In genomic region chr5:146359836-146360235, GRCh38 we compare ENCODE assay signal across 38 cellular contexts. TPM values are rescaled to one million over a fixed set of nuclear protein-coding genes. Genes with fewer than 3 reads are reported as not detected.
"Had no signal": no experiment of that assay in that cellular context is flagged by ENCODE, and none has a peak within 500 bp of the region (broad histone marks: within the 10 kb centered on the region; RNA-seq: fewer than 3 reads in every experiment).

No MANE protein-coding gene starts in this region.

- ATAC-seq: activated naive CD4-positive, alpha-beta T cell treated with anti-CD3 and anti-CD28 coated beads, Interleukin-2, amount 50 U/mL, for 72 hours; activated naive CD8-positive, alpha-beta T cell treated with anti-CD3 and anti-CD28 coated beads, Interleukin-2, amount 50 U/mL, for 24 hours; activated T-cell treated with anti-CD3 and anti-CD28 coated beads, Interleukin-2, amount 50 U/mL, for 4 hours; activated T-cell treated with anti-CD3 and anti-CD28 coated beads, Interleukin-2, amount 50 U/mL, for 72 hours; activated T-helper 17 cell treated with anti-CD3 and anti-CD28 coated beads, Interleukin-2, amount 50 U/mL, for 72 hours; body of pancreas had no signal

- H3K36me3 ChIP-seq: adrenal gland, ascending aorta, brain microvascular endothelial cell, breast epithelium, cardiac muscle cell had no signal

- H3K9me3 ChIP-seq: adrenal gland, ascending aorta, body of pancreas, breast epithelium had no signal

- H3K27me3 ChIP-seq: ascending aorta, body of pancreas, brain microvascular endothelial cell, breast epithelium had no signal

- H3K4me1 ChIP-seq: adrenal gland, ascending aorta, body of pancreas, breast epithelium had no signal

- DNase-seq: activated effector memory CD4-positive, alpha-beta T cell treated with anti-CD3 and anti-CD28 coated beads, Interleukin-2, amount 50 U/mL, for 16 hours; activated effector memory CD4-positive, alpha-beta T cell treated with Interleukin-2 at 50 U/mL for 16 hours; activated gamma-delta T cell; activated gamma-delta T cell treated with Interleukin-2 at 50 U/mL for 16 hours; activated naive CD4-positive, alpha-beta T cell; activated naive CD4-positive, alpha-beta T cell treated with anti-CD3 and anti-CD28 coated beads for 36 hours; activated naive CD4-positive, alpha-beta T cell treated with anti-CD3 and anti-CD28 coated beads, Interleukin-2, amount 10 ng/mL, durations not matched to agents 7 days and 5 days; activated naive CD4-positive, alpha-beta T cell treated with anti-CD3 and anti-CD28 coated beads, Interleukin-2, amount 50 U/mL, for 16 hours; activated naive CD4-positive, alpha-beta T cell treated with Interleukin-2 at 50 U/mL for 16 hours; activated naive CD8-positive, alpha-beta T cell treated with anti-CD3 and anti-CD28 coated beads for 36 hours; activated naive CD8-positive, alpha-beta T cell treated with anti-CD3 and anti-CD28 coated beads, Interleukin-2, amount 10 ng/mL, durations not matched to agents 7 days and 5 days; activated naive CD8-positive, alpha-beta T cell treated with anti-CD3 and anti-CD28 coated beads, Interleukin-2, amount 50 U/mL, for 24 hours; activated T-cell treated with anti-CD3 and anti-CD28 coated beads for 4 hours; activated T-cell treated with anti-CD3 and anti-CD28 coated beads, Interleukin-2, amount 50 U/mL, for 1 hour; activated T-cell treated with anti-CD3 and anti-CD28 coated beads, Interleukin-2, amount 50 U/mL, for 24 hours; activated T-cell treated with anti-CD3 and anti-CD28 coated beads, Interleukin-2, amount 50 U/mL, for 4 hours; activated T-cell treated with anti-CD3 and anti-CD28 coated beads, Interleukin-2, amount 50 U/mL, for 48 hours; activated T-cell treated with anti-CD3 and anti-CD28 coated beads, Interleukin-2, amount 50 U/mL, for 72 hours; adrenal gland; amniotic stem cell; amygdala; anterior cingulate cortex; aorta; body of pancreas; brain microvascular endothelial cell; caudate nucleus; central memory CD4-positive, alpha-beta T cell; cerebellar nuclear complex had no signal

- H3K27ac ChIP-seq: adrenal gland, ascending aorta, body of pancreas, brain microvascular endothelial cell, breast epithelium, cardiac muscle cell had no signal

- H3K4me3 ChIP-seq: adrenal gland, ascending aorta, body of pancreas, breast epithelium, cardiac muscle cell had no signal

RNA-seq across cellular contexts. Expression of gene POU4F3, which starts 21.2 kb away (rescaled TPM):
- total RNA-seq: activated naive CD4-positive, alpha-beta T cell treated with anti-CD3 and anti-CD28 coated beads for 36 hours; activated naive CD4-positive, alpha-beta T cell treated with anti-CD3 and anti-CD28 coated beads, Interleukin-2, amount 50 U/mL, for 72 hours; activated T-cell treated with anti-CD3 and anti-CD28 coated beads, Interleukin-2, amount 50 U/mL, for 72 hours; activated T-helper 1 cell treated with anti-CD3 and anti-CD28 coated beads, Interleukin-12 subunit alpha, Interleukin-12 subunit beta, Interleukin-2, Interleukin-4 antibody, amounts not matched to agents 30 ng/mL and 10 ng/mL and 1 ng/mL, durations not matched to agents 14 hours and 24 hours and 36 hours; activated T-helper 17 cell treated with anti-CD3 and anti-CD28 coated beads, Interleukin-2, amount 50 U/mL, for 72 hours; ascending aorta; bronchial epithelial cell; cardiac septum; cerebellum; chondrocyte had no signal
- polyA plus RNA-seq: adrenal gland, cardiac muscle cell had no signal
